ENCODE assay signal across 27 cellular contexts in the genomic region with DNA sequence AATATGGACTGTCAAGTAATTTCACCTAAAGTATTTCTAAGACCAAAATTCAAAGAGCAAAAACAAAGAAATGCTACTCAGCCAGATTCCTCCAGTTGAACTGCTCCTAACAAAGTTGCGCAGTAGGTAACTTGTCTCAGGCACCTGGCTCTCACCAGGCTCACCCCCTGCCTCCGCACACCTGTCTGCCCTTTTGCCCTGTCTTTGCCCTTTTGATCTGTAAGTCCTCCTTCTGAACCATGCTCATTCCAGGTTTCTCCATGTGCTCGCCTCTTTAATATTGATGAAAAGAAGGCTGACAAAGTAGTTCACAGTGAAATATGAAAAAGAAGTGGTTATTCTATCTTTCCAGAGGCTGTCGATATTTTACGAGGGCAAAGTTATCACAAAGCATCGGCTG.
"Had no signal": no experiment of that assay in that cellular context is flagged by ENCODE, and none has a peak within 500 bp of the region (broad histone marks: within the 10 kb centered on the region; RNA-seq: fewer than 3 reads in every experiment).

No MANE protein-coding gene starts in this region.

- H3K4me3 ChIP-seq: adrenal gland, body of pancreas, colonic mucosa, esophagus squamous epithelium, heart right ventricle, lower lobe of right lung, ovary, prostate gland, spleen, suprapubic skin, tibial nerve had no signal

- H3K4me3 Mint-ChIP-seq: activated naive CD8-positive, alpha-beta T cell; activated T-cell treated with anti-CD3 and anti-CD28 coated beads, Interleukin-2, amount 50 U/mL, for 72 hours; naive B cell; nephron progenitor cell had no signal

- H3K27me3 ChIP-seq: adrenal gland, body of pancreas, colonic mucosa, esophagus squamous epithelium, neutrophil, ovary, spleen, suprapubic skin, tibial nerve had no signal

- H3K27ac ChIP-seq: adrenal gland, body of pancreas, colonic mucosa, epithelial cell of prostate, esophagus squamous epithelium, heart right ventricle, lower lobe of right lung, neutrophil, ovary, prostate gland, spleen, suprapubic skin, tibial nerve, VCaP had no signal

- H3K27ac Mint-ChIP-seq: activated naive CD8-positive, alpha-beta T cell; activated T-cell treated with anti-CD3 and anti-CD28 coated beads, Interleukin-2, amount 50 U/mL, for 72 hours; naive B cell; nephron progenitor cell had no signal

- DNase-seq: activated CD4-positive, alpha-beta T cell treated with anti-CD3 and anti-CD28 coated beads for 4 hours; activated CD4-positive, alpha-beta T cell treated with anti-CD3 and anti-CD28 coated beads, Interleukin-2, amount 50 U/mL, for 4 hours; activated naive CD4-positive, alpha-beta T cell; activated T-cell treated with anti-CD3 and anti-CD28 coated beads for 4 hours; activated T-cell treated with anti-CD3 and anti-CD28 coated beads, Interleukin-2, amount 50 U/mL, for 72 hours; body of pancreas; colonic mucosa; effector CD8-positive, alpha-beta T cell; esophagus squamous epithelium; foreskin melanocyte; heart right ventricle; kidney glomerular epithelial cell; lower lobe of right lung; mesendoderm; naive B cell; ovary; spleen; stimulated activated naive CD4-positive, alpha-beta T cell had no signal

- H3K9me3 ChIP-seq: adrenal gland, body of pancreas, colonic mucosa, esophagus squamous epithelium, heart right ventricle, lower lobe of right lung, neutrophil, ovary, prostate gland, spleen, suprapubic skin, tibial nerve had no signal

- H3K4me1 Mint-ChIP-seq: naive B cell had no signal

- H3K36me3 ChIP-seq: adrenal gland, colonic mucosa, esophagus squamous epithelium, heart right ventricle, lower lobe of right lung, neutrophil, ovary, prostate gland, spleen, suprapubic skin, tibial nerve had no signal

- H3K36me3 Mint-ChIP-seq: activated naive CD8-positive, alpha-beta T cell; naive B cell had no signal

- H3K4me1 ChIP-seq: adrenal gland, body of pancreas, colonic mucosa, heart right ventricle, lower lobe of right lung, prostate gland, spleen had no signal
